Comparison of ENCODE assay signal across 8 cellular contexts in genomic region chr1:85202092-85202863, GRCh38. TPM values are rescaled to one million over a fixed set of nuclear protein-coding genes. Genes with fewer than 3 reads are reported as not detected.
A peak's percentile ranks its signal among the peaks of the same experiment; 100 is the strongest.
DNase-seq lines count a peak whose midpoint lies in the region; ATAC-seq and TF ChIP-seq lines count a peak whose summit lies in the region.

No MANE protein-coding gene starts in this region.

- no peaks in the 10 kb centered on the region for H3K27me3 Mint-ChIP-seq in progenitor cell of endocrine pancreas

- no peaks in the 10 kb centered on the region for H3K36me3 Mint-ChIP-seq in progenitor cell of endocrine pancreas (ENCODE audit: insufficient read depth)

- no peaks in the 10 kb centered on the region for H3K9me3 Mint-ChIP-seq in progenitor cell of endocrine pancreas (ENCODE audit: low read depth)

- peak overlapping the region; percentile 100 for H3K27ac Mint-ChIP-seq in progenitor cell of endocrine pancreas

- peak overlapping the region; percentile 66 for H3K27ac ChIP-seq in epithelial cell of prostate

- H3K4me1 Mint-ChIP-seq in progenitor cell of endocrine pancreas (ENCODE audit: low read depth): peaks cover 32% of the 10 kb centered on the region

- ATAC-seq in GM19023 (IDR thresholded peaks at IDR 0.05; ENCODE audit: unreplicated experiment): peak; percentile 2
- no peak for ATAC-seq in HG03520 (IDR thresholded peaks at IDR 0.05; ENCODE audit: unreplicated experiment)

- TF ChIP-seq CTCF in progenitor cell of endocrine pancreas (IDR thresholded peaks at IDR 0.05; ENCODE audit: unreplicated experiment): no peak

- DNase-seq in NCI-H510A (lab: John Stamatoyannopoulos, UW): peak; percentile 28
- DNase-seq in epithelial cell of prostate (ENCODE audit: low read depth, low spot score): no peak
- no peak for DNase-seq in progenitor cell of endocrine pancreas (ENCODE audit: low spot score, unreplicated experiment)
- no peak for DNase-seq in SKM-1 (lab: John Stamatoyannopoulos, UW; ENCODE audit: unreplicated experiment)
- DNase-seq in NOMO-1 treated with DMSO at 0.1 percent for 48 hours (lab: John Stamatoyannopoulos, UW; ENCODE audit: unreplicated experiment): no peak
- DNase-seq in mesenteric fat pad (ENCODE audit: low spot score): no peak

- peak overlapping the region; percentile 98 for H3K4me3 Mint-ChIP-seq in progenitor cell of endocrine pancreas (ENCODE audit: low read depth)

RNA-seq across cellular contexts. Expression of gene SYDE2, which starts 1.5 kb away (rescaled TPM):
- 24.2 and 24.6 TPM in 2 replicates for total RNA-seq in progenitor cell of endocrine pancreas
- 9.3 TPM for total RNA-seq in mesenteric fat pad

RNA-seq across cellular contexts. Expression of gene C1orf52, which starts 57.2 kb away (rescaled TPM):
- total RNA-seq in progenitor cell of endocrine pancreas (41.0 and 42.2 TPM in 2 replicates), mesenteric fat pad (18.5 TPM)
